ENCODE assay signal across 11 cellular contexts in genomic region chr22:31295413-31295812, GRCh38. TPM values are rescaled to one million over a fixed set of nuclear protein-coding genes. Genes with fewer than 3 reads are reported as not detected.
DNase-seq lines count a peak whose midpoint lies in the region; ATAC-seq and TF ChIP-seq lines count a peak whose summit lies in the region.
"Had no signal": no experiment of that assay in that cellular context is flagged by ENCODE, and none has a peak within 500 bp of the region (broad histone marks: within the 10 kb centered on the region; RNA-seq: fewer than 3 reads in every experiment).

No MANE protein-coding gene starts in this region.

- H3K4me1 Mint-ChIP-seq in CD4-positive, alpha-beta memory T cell, result peaks cover 37 to 61% (median 49%) of the 10 kb centered on the region in 4 donors
- H3K4me1 Mint-ChIP-seq in HFFc6 (ENCODE audit: low read depth), result peaks cover 55% of the 10 kb centered on the region

- no peak for DNase-seq in CD4-positive, alpha-beta memory T cell
- DNase-seq in HFFc6, result no peak
- no peak for DNase-seq in colonic mucosa
- no peak for DNase-seq in sigmoid colon
- no peak for DNase-seq in NCI-H1105 (lab: John Stamatoyannopoulos, UW)
- DNase-seq in hepatic stellate cell (ENCODE audit: low spot score), result no peak
- DNase-seq: DMS 273 treated with DMSO at 0.1 percent for 48 hours, kidney, NCI-H524 had no signal

- CTCF ChIA-PET in CD4-positive, alpha-beta memory T cell (lab: Charles Lee; ENCODE audit: partially characterized antibody), result interaction anchor here (0.9 to 13.6 kb wide), 4 partner anchors 17 to 84 kb away, joined by 3 to 140 read pairs (median 40); no protein-coding TSS in a partner anchor

- H3K27me3 ChIP-seq in CD4-positive, alpha-beta memory T cell (ENCODE audit: insufficient read depth, low read length), result no peaks in the 10 kb centered on the region
- H3K27me3 ChIP-seq in colonic mucosa, result no peaks in the 10 kb centered on the region
- no peaks in the 10 kb centered on the region for H3K27me3 ChIP-seq in sigmoid colon

- intact Hi-C loops in CD4-positive, alpha-beta memory T cell (cut with micrococcal nuclease), result no loop called here
- intact Hi-C loops in colonic mucosa (cut with DNase I), result no loop called here
- intact Hi-C loops in sigmoid colon (cut with DNase I), result no loop called here

- whole genome bisulfite sequencing in sigmoid colon, 2 donors, result 59 to 74% methylated on average over 3 of the region's 3 CpGs

- TF ChIP-seq CTCF in HFFc6 (IDR thresholded peaks at IDR 0.05), result no peak
- no peak for TF ChIP-seq CTCF in colonic mucosa (IDR thresholded peaks at IDR 0.05)
- no peak for TF ChIP-seq CTCF in sigmoid colon (IDR thresholded peaks at IDR 0.05)

- H3K27ac Mint-ChIP-seq in CD4-positive, alpha-beta memory T cell, result peak overlapping the region; percentile 57 to 89 (median 86)
- peak overlapping the region; percentile 87; the same call in 1 of the 2 replicates for H3K27ac Mint-ChIP-seq in HFFc6

- peaks cover 0 to 2% (median 0%) of the 10 kb centered on the region in 8 donors for H3K9me3 Mint-ChIP-seq in CD4-positive, alpha-beta memory T cell
- H3K9me3 Mint-ChIP-seq in HFFc6, result no peaks in the 10 kb centered on the region

- peaks cover 49% of the 10 kb centered on the region for H3K4me1 ChIP-seq in CD4-positive, alpha-beta memory T cell (ENCODE audit: insufficient read depth, low read length)
- H3K4me1 ChIP-seq in colonic mucosa (peaks cover 13% of the 10 kb centered on the region), sigmoid colon (peaks cover 0 to 42% (median 37%) of the 10 kb centered on the region in 4 donors)

- peak overlapping the region; percentile 7 for H3K27ac ChIP-seq in CD4-positive, alpha-beta memory T cell (ENCODE audit: low read depth, low read length)
- H3K27ac ChIP-seq in colonic mucosa, result peak overlapping the region; percentile 64
- H3K27ac ChIP-seq in sigmoid colon, result peak overlapping the region; percentile 68 to 98 (median 74)

- TF ChIP-seq EP300 in sigmoid colon (IDR thresholded peaks at IDR 0.05), result no peak

- H3K27me3 Mint-ChIP-seq in CD4-positive, alpha-beta memory T cell, result no peaks in the 10 kb centered on the region
- H3K27me3 Mint-ChIP-seq in HFFc6 (ENCODE audit: insufficient read depth), result 0 out of 2 replicates have a peak, but pooled peaks cover under 1% of the 10 kb centered on the region

- H3K36me3 ChIP-seq in CD4-positive, alpha-beta memory T cell (ENCODE audit: insufficient read depth, low read length), result no peaks in the 10 kb centered on the region
- H3K36me3 ChIP-seq in colonic mucosa, result no peaks in the 10 kb centered on the region
- H3K36me3 ChIP-seq in sigmoid colon, result no peaks in the 10 kb centered on the region

- H3K4me3 ChIP-seq in CD4-positive, alpha-beta memory T cell (ENCODE audit: low read length in 2 of 2), result peak overlapping the region in 1 of 2 donors; percentile 29
- no peak overlapping the region for H3K4me3 ChIP-seq in colonic mucosa
- H3K4me3 ChIP-seq in sigmoid colon, result no peak overlapping the region

- H3K9ac ChIP-seq in colonic mucosa (ENCODE audit: low read depth in 2 of 2, low read length in 2 of 2), result peak overlapping the region in 1 of 2 donors; percentile 36
- H3K9ac ChIP-seq: parathyroid adenoma had no signal

- POLR2A ChIA-PET in CD4-positive, alpha-beta memory T cell (lab: Charles Lee; ENCODE audit: partially characterized antibody), result interaction anchor here (1.4 to 17.3 kb wide), 4 partner anchors 8 to 83 kb away, joined by 4 to 1203 read pairs (median 222); partner anchors contain the start of gene LIMK2

- peak overlapping the region; percentile 33 to 86 (median 72) for H3K4me3 Mint-ChIP-seq in CD4-positive, alpha-beta memory T cell
- H3K4me3 Mint-ChIP-seq in HFFc6, result no peak overlapping the region; the same call in 1 of the 2 replicates

- no peak for ATAC-seq in GM18520 (IDR thresholded peaks at IDR 0.05; ENCODE audit: unreplicated experiment)

- H3K9me3 ChIP-seq in CD4-positive, alpha-beta memory T cell (ENCODE audit: control insufficient read depth in 1 of 2, low read length in 2 of 2), result no peaks in the 10 kb centered on the region
- H3K9me3 ChIP-seq in colonic mucosa, result no peaks in the 10 kb centered on the region
- H3K9me3 ChIP-seq in sigmoid colon, result no peaks in the 10 kb centered on the region

- peaks cover 18 to 25% of the 10 kb centered on the region in 2 donors for H3K36me3 Mint-ChIP-seq in CD4-positive, alpha-beta memory T cell
- H3K36me3 Mint-ChIP-seq in HFFc6 (ENCODE audit: low read depth), result peaks cover 2% of the 10 kb centered on the region; the same call in 1 of the 2 replicates

- no peak for TF ChIP-seq POLR2A in sigmoid colon (IDR thresholded peaks at IDR 0.05)

RNA-seq across cellular contexts. Expression of gene PIK3IP1, which starts 3.1 kb away (rescaled TPM):
- 100 to 1,000 TPM; 399 to 411 TPM for total RNA-seq in CD4-positive, alpha-beta memory T cell
- polyA plus RNA-seq in CD4-positive, alpha-beta memory T cell, result 100 to 1,000 TPM; 418 to 473 TPM
- 10 to 100 TPM in 1 of 6 experiments, 1 to 10 TPM in 5; 8.3 to 11.3 (median 8.9) TPM for total RNA-seq in HFFc6 (2021; fragmentation: NEBNext Ultra II Directional; extraction: Animal tissue kit (Norgen Biotek cat#: 25700))
- total RNA-seq in colonic mucosa (10 to 100 TPM in 1 of 2 donors, 1 to 10 TPM in 1; 8.4 to 15.1 TPM), sigmoid colon (10 to 100 TPM; 32.4 to 55.0 (median 50.3) TPM)
- polyA plus RNA-seq in sigmoid colon, result 10 to 100 TPM in 1 of 3 donors, 1 to 10 TPM in 2; 5.8 to 87.6 (median 6.0) TPM

RNA-seq across cellular contexts. Expression of gene PATZ1, which starts 50.7 kb away (rescaled TPM):
- total RNA-seq in CD4-positive, alpha-beta memory T cell, result 10 to 100 TPM; 40.9 to 43.7 TPM
- polyA plus RNA-seq in CD4-positive, alpha-beta memory T cell, result 10 to 100 TPM in 1 of 2 donors, 1 to 10 TPM in 1; 6.6 to 19.7 TPM
- 10 to 100 TPM; 12.4 to 16.0 (median 13.9) TPM for total RNA-seq in HFFc6 (2021; fragmentation: NEBNext Ultra II Directional; extraction: Animal tissue kit (Norgen Biotek cat#: 25700))
- total RNA-seq in colonic mucosa (10 to 100 TPM; 13.8 to 17.9 TPM), sigmoid colon (10 to 100 TPM; 17.4 to 21.4 (median 19.9) TPM)
- 10 to 100 TPM in 1 of 3 donors, 1 to 10 TPM in 2; 3.7 to 15.8 (median 4.8) TPM for polyA plus RNA-seq in sigmoid colon

Comparison
In these comparisons a context has a peak if more than half of its experiments do, and no peak if none do; other contexts are left out.
1. H3K27ac ChIP-seq: peak in every context shown above with its lines; median percentile 74 in sigmoid colon; 64 in colonic mucosa; 7 in CD4-positive, alpha-beta memory T cell.
2. RNA of gene PIK3IP1, which starts 3.1 kb away (total RNA-seq): 399 to 411 TPM in CD4-positive, alpha-beta memory T cell; 32.4 to 55.0 TPM in sigmoid colon, 8.4 to 15.1 TPM in colonic mucosa and 8.3 to 11.3 TPM in HFFc6; every median in the first group is over 4 times any median in the second.